ENCODE assay signal across 1 cellular context in genomic region chr19:18501832-18502231, GRCh38.
TF ChIP-seq lines count a peak whose summit lies in the region.

No MANE protein-coding gene starts in this region.

TF ChIP-seq in H1, 55 proteins besides CTCF, POLR2A, EP300 and RAD21:
- TF ChIP-seq, protein P1, sequence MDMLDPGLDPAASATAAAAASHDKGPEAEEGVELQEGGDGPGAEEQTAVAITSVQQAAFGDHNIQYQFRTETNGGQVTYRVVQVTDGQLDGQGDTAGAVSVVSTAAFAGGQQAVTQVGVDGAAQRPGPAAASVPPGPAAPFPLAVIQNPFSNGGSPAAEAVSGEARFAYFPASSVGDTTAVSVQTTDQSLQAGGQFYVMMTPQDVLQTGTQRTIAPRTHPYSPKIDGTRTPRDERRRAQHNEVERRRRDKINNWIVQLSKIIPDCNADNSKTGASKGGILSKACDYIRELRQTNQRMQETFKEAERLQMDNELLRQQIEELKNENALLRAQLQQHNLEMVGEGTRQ (IDR thresholded peaks at IDR 0.05; ENCODE audit: low read length), result no peak
- TF ChIP-seq RBBP5 (IDR thresholded peaks at IDR 0.05; ENCODE audit: borderline replicate concordance, low read depth, low read length), result no peak
- no peak for TF ChIP-seq TAF7 (optimal IDR thresholded peaks at IDR 0.05; ENCODE audit: borderline replicate concordance, low read depth, low read length)
- TF ChIP-seq CBX5 (IDR thresholded peaks at IDR 0.05; ENCODE audit: low read depth, low read length), result no peak
- TF ChIP-seq SAP30 (IDR thresholded peaks at IDR 0.05; ENCODE audit: insufficient read depth, insufficient replicate concordance, low read length), result no peak
- no peak for TF ChIP-seq HDAC2 (IDR thresholded peaks at IDR 0.05; ENCODE audit: borderline replicate concordance in 1 of 2, low read depth in 2 of 2, low read length in 2 of 2)
- no peak for TF ChIP-seq SRF (IDR thresholded peaks at IDR 0.05; ENCODE audit: low read depth, low read length)
- no peak for TF ChIP-seq POLR2AphosphoS5 (IDR thresholded peaks at IDR 0.05; ENCODE audit: low read depth, low read length)
- no peak for TF ChIP-seq SUZ12 (IDR thresholded peaks at IDR 0.05; ENCODE audit: low read length)
- TF ChIP-seq PHF8 (conservative IDR thresholded peaks at IDR 0.05; ENCODE audit: low read depth, low read length), result no peak
- no peak for TF ChIP-seq TBP (IDR thresholded peaks at IDR 0.05; ENCODE audit: low read depth, low read length)
- no peak for TF ChIP-seq EZH2 (IDR thresholded peaks at IDR 0.05; ENCODE audit: low read depth, low read length, severe bottlenecking)
- no peak for TF ChIP-seq SP2 (IDR thresholded peaks at IDR 0.05; ENCODE audit: low read length)
- no peak for TF ChIP-seq NANOG (IDR thresholded peaks at IDR 0.05; ENCODE audit: insufficient read depth, low read depth, low read length, poor library complexity, severe bottlenecking)
- no peak for TF ChIP-seq SIRT6 (IDR thresholded peaks at IDR 0.05; ENCODE audit: low read length)
- TF ChIP-seq, protein P2, sequence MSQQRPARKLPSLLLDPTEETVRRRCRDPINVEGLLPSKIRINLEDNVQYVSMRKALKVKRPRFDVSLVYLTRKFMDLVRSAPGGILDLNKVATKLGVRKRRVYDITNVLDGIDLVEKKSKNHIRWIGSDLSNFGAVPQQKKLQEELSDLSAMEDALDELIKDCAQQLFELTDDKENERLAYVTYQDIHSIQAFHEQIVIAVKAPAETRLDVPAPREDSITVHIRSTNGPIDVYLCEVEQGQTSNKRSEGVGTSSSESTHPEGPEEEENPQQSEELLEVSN (IDR thresholded peaks at IDR 0.05), result no peak
- TF ChIP-seq CHD1 (IDR thresholded peaks at IDR 0.05; ENCODE audit: low read depth, low read length), result no peak
TF ChIP-seq in H1: peak in this region for 0.
